Comparison of ENCODE assay signal across 26 cellular contexts in the genomic region with DNA sequence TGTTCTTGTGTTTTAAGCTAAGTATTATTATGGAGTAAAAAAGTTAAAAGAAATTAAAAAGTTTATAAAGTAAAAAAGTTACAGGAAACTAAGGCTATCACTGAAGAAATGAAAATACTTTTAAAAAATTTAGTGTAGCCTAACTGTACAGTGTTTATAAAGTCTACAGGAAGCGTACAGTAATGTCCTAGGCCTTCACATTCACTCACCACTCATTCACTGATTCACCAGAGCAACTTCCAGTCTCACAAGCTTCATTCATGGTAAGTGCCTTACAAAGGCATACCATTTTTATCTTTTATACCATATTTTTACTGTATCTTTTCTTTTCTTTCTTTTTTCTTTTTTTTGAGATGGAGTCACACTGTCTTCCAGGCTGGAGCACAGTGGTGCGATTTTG. TPM values are rescaled to one million over a fixed set of nuclear protein-coding genes. Genes with fewer than 3 reads are reported as not detected.
"Had no signal": no experiment of that assay in that cellular context is flagged by ENCODE, and none has a peak within 500 bp of the region (broad histone marks: within the 10 kb centered on the region; RNA-seq: fewer than 3 reads in every experiment).

No MANE protein-coding gene starts in this region.

- H3K36me3 Mint-ChIP-seq: immature natural killer cell; mesothelial cell of epicardium; natural killer cell treated with Interleukin-12 subunit alpha and Interleukin-12 subunit beta and Interleukin-15 and Interleukin-18, amount 100 ng/mL, for 72 hours; stimulated activated effector memory CD8-positive, alpha-beta T cell treated with anti-CD3 and anti-CD28 coated beads, Interleukin-12 subunit alpha, Interleukin-12 subunit beta, amount 100 ng/mL, for 72 hours; type B pancreatic cell had no signal

- H3K4me1 Mint-ChIP-seq: immature natural killer cell; mesothelial cell of epicardium; naive thymus-derived CD4-positive, alpha-beta T cell; stimulated activated effector memory CD8-positive, alpha-beta T cell treated with anti-CD3 and anti-CD28 coated beads, Interleukin-12 subunit alpha, Interleukin-12 subunit beta, amount 100 ng/mL, for 72 hours had no signal

- H3K27ac Mint-ChIP-seq: immature natural killer cell; mesothelial cell of epicardium; naive thymus-derived CD4-positive, alpha-beta T cell; natural killer cell treated with Interleukin-12 subunit alpha and Interleukin-12 subunit beta and Interleukin-15 and Interleukin-18, amount 100 ng/mL, for 72 hours; stimulated activated effector memory CD8-positive, alpha-beta T cell treated with anti-CD3 and anti-CD28 coated beads, Interleukin-12 subunit alpha, Interleukin-12 subunit beta, amount 100 ng/mL, for 72 hours; stimulated activated naive CD8-positive, alpha-beta T cell treated with anti-CD3 and anti-CD28 coated beads, Interleukin-15, Interleukin-2, amounts not matched to agents 100 ng/mL and 50 ng/mL, for 24 hours; type B pancreatic cell had no signal

- H3K27me3 ChIP-seq: pancreas, spleen, suprapubic skin, tibial artery, uterus had no signal

- H3K27ac ChIP-seq: left ventricle myocardium inferior, pancreas, prostate gland, spleen, suprapubic skin, thoracic aorta, tibial artery, uterus had no signal

- H3K4me1 ChIP-seq: left ventricle myocardium inferior, pancreas, prostate gland, spleen, suprapubic skin, tibial artery, uterus had no signal

- H3K4me3 ChIP-seq: left ventricle myocardium inferior, lung, pancreas, prostate gland, spleen, suprapubic skin, thoracic aorta, tibial artery, uterus had no signal

- H3K9me3 Mint-ChIP-seq: mesothelial cell of epicardium; natural killer cell treated with Interleukin-12 subunit alpha and Interleukin-12 subunit beta and Interleukin-15 and Interleukin-18, amount 100 ng/mL, for 72 hours; stimulated activated effector memory CD8-positive, alpha-beta T cell treated with anti-CD3 and anti-CD28 coated beads, Interleukin-12 subunit alpha, Interleukin-12 subunit beta, amount 100 ng/mL, for 72 hours; stimulated activated naive CD8-positive, alpha-beta T cell treated with anti-CD3 and anti-CD28 coated beads, Interleukin-15, Interleukin-2, amounts not matched to agents 100 ng/mL and 50 ng/mL, for 24 hours; type B pancreatic cell had no signal

- H3K36me3 ChIP-seq: left ventricle myocardium inferior, pancreas, prostate gland, spleen, suprapubic skin, thoracic aorta, tibial artery, uterus had no signal

- H3K9me3 ChIP-seq: left ventricle myocardium inferior, pancreas, prostate gland, spleen, suprapubic skin, thoracic aorta, tibial artery, uterus had no signal

- H3K4me3 Mint-ChIP-seq: immature natural killer cell; mesothelial cell of epicardium; naive thymus-derived CD4-positive, alpha-beta T cell; natural killer cell treated with Interleukin-12 subunit alpha and Interleukin-12 subunit beta and Interleukin-15 and Interleukin-18, amount 100 ng/mL, for 72 hours; stimulated activated effector memory CD8-positive, alpha-beta T cell treated with anti-CD3 and anti-CD28 coated beads, Interleukin-12 subunit alpha, Interleukin-12 subunit beta, amount 100 ng/mL, for 72 hours; stimulated activated naive CD8-positive, alpha-beta T cell treated with anti-CD3 and anti-CD28 coated beads, Interleukin-15, Interleukin-2, amounts not matched to agents 100 ng/mL and 50 ng/mL, for 24 hours; type B pancreatic cell had no signal

- DNase-seq: hypothalamus; immature natural killer cell; islet precursor cell; left ventricle myocardium inferior; mesendoderm; naive thymus-derived CD4-positive, alpha-beta T cell; pancreas; posterior cingulate gyrus; retina; right cardiac atrium; small intestine; spleen; stimulated activated CD4-positive, alpha-beta T cell treated with anti-CD3 and anti-CD28 coated beads, Interleukin-4, amount 100 ng/mL, for 24 hours; stimulated activated naive CD4-positive, alpha-beta T cell; tibial artery; uterus had no signal

RNA-seq across cellular contexts. Expression of a gene that starts 40.7 kb away (rescaled TPM):
- total RNA-seq: mononuclear cell had no signal
